ENCODE assay signal across 7 cellular contexts in the genomic region with DNA sequence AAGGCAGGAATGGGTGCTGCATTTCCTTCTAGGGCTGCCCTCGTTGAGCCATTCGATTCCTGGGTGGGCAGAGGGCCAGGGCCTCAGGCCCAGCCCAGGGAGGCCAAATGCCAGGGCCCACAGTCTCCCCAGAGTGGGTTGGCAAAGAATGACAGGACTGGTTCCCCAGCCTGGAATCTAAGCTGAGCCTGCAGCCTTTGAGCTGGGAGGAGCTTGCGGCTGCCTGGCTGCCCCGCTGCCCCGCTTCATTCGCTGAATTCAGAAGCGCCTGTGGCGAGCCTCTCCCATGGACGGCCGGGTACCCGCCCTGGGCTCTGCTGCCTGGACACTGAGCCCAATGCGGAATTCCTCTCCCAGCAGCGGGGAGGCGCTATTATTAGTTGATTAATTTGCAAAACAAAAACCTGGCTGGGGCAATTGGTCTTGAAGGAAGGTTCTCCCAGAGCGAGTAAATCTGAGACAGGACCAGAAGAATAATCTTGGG. TPM values are rescaled to one million over a fixed set of nuclear protein-coding genes. Genes with fewer than 3 reads are reported as not detected.
DNase-seq lines count a peak whose midpoint lies in the region; TF ChIP-seq lines count a peak whose summit lies in the region.

No MANE protein-coding gene starts in this region.

- no peak overlapping the region for H3K9ac ChIP-seq in liver (ENCODE audit: low read depth in 1 of 2, low read length in 2 of 2)

- in situ Hi-C loops in transverse colon (cut with MboI; ENCODE audit: low pct_ligation_motif_present in 1 of 4, low pct_unique_long_range_greater_than_20kb in 1 of 4, low sequenced_read_pairs in 3 of 4) = no loop called here

- TF ChIP-seq RAD21 in liver (IDR thresholded peaks at IDR 0.05) = peak; percentile 54 to 55

- 2 to 4% methylated on average over 15 of the region's 15 CpGs for WGBS in ectodermal cell, 2 experiments
- WGBS in liver = 19% methylated on average over 15 of the region's 15 CpGs
- WGBS in transverse colon (ENCODE audit: low coverage in 1 of 2), 2 donors = 0 to 12% methylated on average over 5 to 15 of the region's 15 CpGs

- no peak for TF ChIP-seq POLR2A in transverse colon (IDR thresholded peaks at IDR 0.05)

- TF ChIP-seq CTCF in LNCAP (IDR thresholded peaks at IDR 0.05) = peak; percentile 47
- peak; percentile 47 for TF ChIP-seq CTCF in liver (IDR thresholded peaks at IDR 0.05; ENCODE audit: low read depth, low read length, missing input control)
- peak; percentile 27 to 43 (median 34) for TF ChIP-seq CTCF in transverse colon (IDR thresholded peaks at IDR 0.05)
- no peak for TF ChIP-seq CTCF in WERI-Rb-1 (IDR thresholded peaks at IDR 0.05; ENCODE audit: low read depth, low read length)

- intact Hi-C loops in transverse colon (cut with DNase I; ENCODE audit: low total_unique reads) = no loop called here

- H3K27ac ChIP-seq in ectodermal cell (ENCODE audit: insufficient read depth, low read depth, low read length, poor library complexity, severe bottlenecking) (peak overlapping the region; percentile 90), liver (ENCODE audit: low read depth in 1 of 2, low read length in 2 of 2) (no peak overlapping the region), transverse colon (peak overlapping the region; percentile 65 to 77 (median 74)), WERI-Rb-1 (no peak overlapping the region)

- H3K9me3 ChIP-seq in ectodermal cell (ENCODE audit: control insufficient read depth, low read length) = no peaks in the 10 kb centered on the region
- no peaks in the 10 kb centered on the region for H3K9me3 ChIP-seq in liver (ENCODE audit: control insufficient read depth in 4 of 4, low read length in 3 of 4)
- no peaks in the 10 kb centered on the region for H3K9me3 ChIP-seq in transverse colon
- H3K9me3 ChIP-seq in WERI-Rb-1 (ENCODE audit: severe bottlenecking) = peaks cover 7% of the 10 kb centered on the region

- H3K4me3 ChIP-seq in ectodermal cell (ENCODE audit: insufficient read depth, low read depth, low read length) (no peak overlapping the region), liver (ENCODE audit: low read depth in 1 of 3, low read length in 3 of 3) (peak overlapping the region in 1 of 3 donors; percentile 2), transverse colon (peak overlapping the region in 1 of 4 donors; percentile 27), WERI-Rb-1 (ENCODE audit: low read depth, low read length) (no peak overlapping the region)

- DNase-seq in transverse colon (peak; percentile 82), NCI-H1417 (lab: John Stamatoyannopoulos, UW) (no peak), WERI-Rb-1 (no peak), NCI-H187 (lab: John Stamatoyannopoulos, UW) (no peak)

- TF ChIP-seq EP300 in transverse colon (IDR thresholded peaks at IDR 0.05; ENCODE audit: low read depth) = no peak

- H3K4me1 ChIP-seq in ectodermal cell (ENCODE audit: control insufficient read depth, insufficient read depth, low read length) (peaks cover 19% of the 10 kb centered on the region), liver (ENCODE audit: control insufficient read depth in 4 of 4, insufficient read depth in 4 of 4, low read length in 3 of 4) (peaks cover 4 to 11% (median 9%) of the 10 kb centered on the region in 4 donors), transverse colon (peaks cover 11 to 31% (median 22%) of the 10 kb centered on the region in 4 donors)

- H3K36me3 ChIP-seq in ectodermal cell (ENCODE audit: control insufficient read depth, insufficient read depth, low read length) (no peaks in the 10 kb centered on the region), liver (ENCODE audit: control insufficient read depth in 4 of 4, insufficient read depth in 3 of 4, low read depth in 1 of 4, low read length in 3 of 4) (no peaks in the 10 kb centered on the region), transverse colon (no peaks in the 10 kb centered on the region), WERI-Rb-1 (no peaks in the 10 kb centered on the region)

- H3K27me3 ChIP-seq in ectodermal cell (ENCODE audit: control insufficient read depth, insufficient read depth, low read length, poor library complexity, severe bottlenecking) (no peaks in the 10 kb centered on the region), liver (ENCODE audit: control insufficient read depth in 4 of 4, insufficient read depth in 4 of 4, low read length in 3 of 4) (no peaks in the 10 kb centered on the region), transverse colon (peaks cover 3% of the 10 kb centered on the region), WERI-Rb-1 (ENCODE audit: insufficient read depth, low read depth, severe bottlenecking) (no peaks in the 10 kb centered on the region)

TF ChIP-seq in liver, 16 proteins besides CTCF, POLR2A, EP300 and RAD21:
- TF ChIP-seq SP1 (IDR thresholded peaks at IDR 0.05) (peak; percentile 82), RXRA (IDR thresholded peaks at IDR 0.05) (peak; percentile 45 to 53), GABPA (IDR thresholded peaks at IDR 0.05 in 1 of 2, conservative IDR thresholded peaks at IDR 0.05 in 1 of 2) (peak in 1 of 2 donors; percentile 17), EGR1 (IDR thresholded peaks at IDR 0.05; ENCODE audit: low read depth in 2 of 2) (no peak), FOXA1 (IDR thresholded peaks at IDR 0.05) (no peak), JUND (IDR thresholded peaks at IDR 0.05) (peak in 1 of 2 donors; percentile 21), HNF4A (conservative IDR thresholded peaks at IDR 0.05) (peak; percentile 68 to 75), FOXA2 (IDR thresholded peaks at IDR 0.05) (no peak), HNF4G (IDR thresholded peaks at IDR 0.05) (peak; percentile 19), NR2F2 (IDR thresholded peaks at IDR 0.05) (peak; percentile 18), YY1 (IDR thresholded peaks at IDR 0.05) (peak; percentile 88), TAF1 (conservative IDR thresholded peaks at IDR 0.05) (peak; percentile 87)
- TF ChIP-seq, protein P1, sequence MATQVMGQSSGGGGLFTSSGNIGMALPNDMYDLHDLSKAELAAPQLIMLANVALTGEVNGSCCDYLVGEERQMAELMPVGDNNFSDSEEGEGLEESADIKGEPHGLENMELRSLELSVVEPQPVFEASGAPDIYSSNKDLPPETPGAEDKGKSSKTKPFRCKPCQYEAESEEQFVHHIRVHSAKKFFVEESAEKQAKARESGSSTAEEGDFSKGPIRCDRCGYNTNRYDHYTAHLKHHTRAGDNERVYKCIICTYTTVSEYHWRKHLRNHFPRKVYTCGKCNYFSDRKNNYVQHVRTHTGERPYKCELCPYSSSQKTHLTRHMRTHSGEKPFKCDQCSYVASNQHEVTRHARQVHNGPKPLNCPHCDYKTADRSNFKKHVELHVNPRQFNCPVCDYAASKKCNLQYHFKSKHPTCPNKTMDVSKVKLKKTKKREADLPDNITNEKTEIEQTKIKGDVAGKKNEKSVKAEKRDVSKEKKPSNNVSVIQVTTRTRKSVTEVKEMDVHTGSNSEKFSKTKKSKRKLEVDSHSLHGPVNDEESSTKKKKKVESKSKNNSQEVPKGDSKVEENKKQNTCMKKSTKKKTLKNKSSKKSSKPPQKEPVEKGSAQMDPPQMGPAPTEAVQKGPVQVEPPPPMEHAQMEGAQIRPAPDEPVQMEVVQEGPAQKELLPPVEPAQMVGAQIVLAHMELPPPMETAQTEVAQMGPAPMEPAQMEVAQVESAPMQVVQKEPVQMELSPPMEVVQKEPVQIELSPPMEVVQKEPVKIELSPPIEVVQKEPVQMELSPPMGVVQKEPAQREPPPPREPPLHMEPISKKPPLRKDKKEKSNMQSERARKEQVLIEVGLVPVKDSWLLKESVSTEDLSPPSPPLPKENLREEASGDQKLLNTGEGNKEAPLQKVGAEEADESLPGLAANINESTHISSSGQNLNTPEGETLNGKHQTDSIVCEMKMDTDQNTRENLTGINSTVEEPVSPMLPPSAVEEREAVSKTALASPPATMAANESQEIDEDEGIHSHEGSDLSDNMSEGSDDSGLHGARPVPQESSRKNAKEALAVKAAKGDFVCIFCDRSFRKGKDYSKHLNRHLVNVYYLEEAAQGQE (IDR thresholded peaks at IDR 0.05) = peak; percentile 81
- TF ChIP-seq, protein P2, sequence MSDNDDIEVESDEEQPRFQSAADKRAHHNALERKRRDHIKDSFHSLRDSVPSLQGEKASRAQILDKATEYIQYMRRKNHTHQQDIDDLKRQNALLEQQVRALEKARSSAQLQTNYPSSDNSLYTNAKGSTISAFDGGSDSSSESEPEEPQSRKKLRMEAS (IDR thresholded peaks at IDR 0.05) = peak; percentile 49
- TF ChIP-seq, protein P3, sequence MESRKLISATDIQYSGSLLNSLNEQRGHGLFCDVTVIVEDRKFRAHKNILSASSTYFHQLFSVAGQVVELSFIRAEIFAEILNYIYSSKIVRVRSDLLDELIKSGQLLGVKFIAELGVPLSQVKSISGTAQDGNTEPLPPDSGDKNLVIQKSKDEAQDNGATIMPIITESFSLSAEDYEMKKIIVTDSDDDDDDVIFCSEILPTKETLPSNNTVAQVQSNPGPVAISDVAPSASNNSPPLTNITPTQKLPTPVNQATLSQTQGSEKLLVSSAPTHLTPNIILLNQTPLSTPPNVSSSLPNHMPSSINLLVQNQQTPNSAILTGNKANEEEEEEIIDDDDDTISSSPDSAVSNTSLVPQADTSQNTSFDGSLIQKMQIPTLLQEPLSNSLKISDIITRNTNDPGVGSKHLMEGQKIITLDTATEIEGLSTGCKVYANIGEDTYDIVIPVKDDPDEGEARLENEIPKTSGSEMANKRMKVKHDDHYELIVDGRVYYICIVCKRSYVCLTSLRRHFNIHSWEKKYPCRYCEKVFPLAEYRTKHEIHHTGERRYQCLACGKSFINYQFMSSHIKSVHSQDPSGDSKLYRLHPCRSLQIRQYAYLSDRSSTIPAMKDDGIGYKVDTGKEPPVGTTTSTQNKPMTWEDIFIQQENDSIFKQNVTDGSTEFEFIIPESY (IDR thresholded peaks at IDR 0.05) = no peak
- TF ChIP-seq, protein P4, sequence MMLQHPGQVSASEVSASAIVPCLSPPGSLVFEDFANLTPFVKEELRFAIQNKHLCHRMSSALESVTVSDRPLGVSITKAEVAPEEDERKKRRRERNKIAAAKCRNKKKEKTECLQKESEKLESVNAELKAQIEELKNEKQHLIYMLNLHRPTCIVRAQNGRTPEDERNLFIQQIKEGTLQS (IDR thresholded peaks at IDR 0.05) = no peak

RNA-seq across cellular contexts. Expression of a gene that starts 32.3 kb away (rescaled TPM):
- polyA plus RNA-seq in ectodermal cell (2013, experiment 1 of 4) = 418 TPM
- 367 TPM for polyA plus RNA-seq in ectodermal cell (2013, experiment 2 of 4)
- 322 TPM for polyA plus RNA-seq in ectodermal cell (2013, experiment 3 of 4)
- 353 TPM for polyA plus RNA-seq in ectodermal cell (2013, experiment 4 of 4)
- total RNA-seq in liver (10 to 100 TPM; 78.4 to 80.1 TPM), transverse colon (100 to 1,000 TPM; 112 to 278 (median 190) TPM)
- 10 to 100 TPM; 44.4 to 87.6 TPM for polyA plus RNA-seq in liver

Comparison
In these comparisons a context has a peak if more than half of its experiments do, and no peak if none do; other contexts are left out.
1. H3K27ac ChIP-seq: peak in ectodermal cell (single experiment) and transverse colon (4 of 4); none in liver (0 of 2) and WERI-Rb-1 (single experiment).